1 cellular context compared by ENCODE assay signal in the genomic region with DNA sequence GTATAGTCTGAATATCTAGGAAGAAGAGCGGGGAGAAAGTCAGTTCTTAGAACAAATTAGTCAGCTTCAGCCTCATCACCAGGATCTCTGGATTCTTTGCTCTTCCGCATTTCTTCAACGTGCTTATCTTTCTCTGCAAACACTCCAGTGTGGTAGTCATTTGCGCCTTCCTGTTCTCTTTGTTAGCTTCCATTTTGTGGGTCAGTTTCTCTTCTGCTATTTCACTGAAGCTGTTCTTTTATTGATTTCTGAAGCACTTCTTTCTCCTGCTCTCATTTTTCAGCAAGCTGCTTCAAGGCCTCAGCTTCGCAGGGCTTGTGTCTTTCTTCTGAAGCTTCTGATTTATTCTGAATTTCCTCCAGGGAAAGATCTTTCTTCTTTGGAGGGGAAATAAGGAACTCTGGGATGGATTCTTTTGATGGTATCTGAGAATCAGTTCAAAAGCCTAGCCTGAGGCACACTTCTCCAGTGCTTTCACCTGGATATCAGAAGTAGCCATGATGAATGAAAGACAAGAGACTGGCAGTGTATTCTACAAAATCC.
TF ChIP-seq lines count a peak whose summit lies in the region.

No MANE protein-coding gene starts in this region.

TF ChIP-seq in HepG2, 621 proteins besides CTCF, POLR2A, EP300 and RAD21 (continues in another document):
- TF ChIP-seq, protein P1, sequence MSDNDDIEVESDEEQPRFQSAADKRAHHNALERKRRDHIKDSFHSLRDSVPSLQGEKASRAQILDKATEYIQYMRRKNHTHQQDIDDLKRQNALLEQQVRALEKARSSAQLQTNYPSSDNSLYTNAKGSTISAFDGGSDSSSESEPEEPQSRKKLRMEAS (IDR thresholded peaks at IDR 0.05): 0 out of 2 replicates have a peak, but pooled peaks have one; percentile 22
- TF ChIP-seq SSRP1 (CRISPR knock-in tag; IDR thresholded peaks at IDR 0.05) (peak; percentile 39; the same call in 1 of the 2 replicates), NFIC (IDR thresholded peaks at IDR 0.05; ENCODE audit: low read length) (no peak; the same call in 1 of the 2 replicates), ZNF292 (CRISPR knock-in tag; IDR thresholded peaks at IDR 0.05; ENCODE audit: borderline replicate concordance, low read depth) (0 out of 2 replicates have a peak, but pooled peaks have one; percentile 31), HDAC1 (CRISPR knock-in tag; IDR thresholded peaks at IDR 0.05) (peak; percentile 22; the same call in 1 of the 2 replicates), BCL6 (CRISPR knock-in tag; IDR thresholded peaks at IDR 0.05) (peak; percentile 50; the same call in 1 of the 2 replicates), ZNF543 (CRISPR knock-in tag; IDR thresholded peaks at IDR 0.05) (no peak), ZNF143 (CRISPR knock-in tag; IDR thresholded peaks at IDR 0.05) (no peak), FOXA3 (CRISPR knock-in tag; IDR thresholded peaks at IDR 0.05) (peak; percentile 54), GATAD2A (CRISPR knock-in tag; IDR thresholded peaks at IDR 0.05) (peak; percentile 54), E2F1 (CRISPR knock-in tag; IDR thresholded peaks at IDR 0.05) (no peak), AHDC1 (CRISPR knock-in tag; IDR thresholded peaks at IDR 0.05; ENCODE audit: borderline replicate concordance) (peak; percentile 67; the same call in 1 of the 2 replicates), HOXA3 (CRISPR knock-in tag; IDR thresholded peaks at IDR 0.05) (peak; percentile 61; the same call in 1 of the 2 replicates), SMC3 (IDR thresholded peaks at IDR 0.05; ENCODE audit: low read length) (peak; percentile 17; the same call in 1 of the 2 replicates), ZNF766 (CRISPR knock-in tag; IDR thresholded peaks at IDR 0.05; ENCODE audit: borderline replicate concordance) (no peak), SAP130 (CRISPR knock-in tag; IDR thresholded peaks at IDR 0.05; ENCODE audit: low read depth) (peak; percentile 38; the same call in 1 of the 2 replicates), ZNF549 (CRISPR knock-in tag; IDR thresholded peaks at IDR 0.05) (no peak), IRF2 (CRISPR knock-in tag; IDR thresholded peaks at IDR 0.05) (peak; percentile 32), ARID2 (CRISPR knock-in tag; IDR thresholded peaks at IDR 0.05; ENCODE audit: borderline replicate concordance) (no peak), ETV5 (CRISPR knock-in tag; IDR thresholded peaks at IDR 0.05; ENCODE audit: borderline replicate concordance) (peak; percentile 40; the same call in 1 of the 2 replicates), ZSCAN9 (CRISPR knock-in tag; IDR thresholded peaks at IDR 0.05; ENCODE audit: borderline replicate concordance) (0 out of 2 replicates have a peak, but pooled peaks have one; percentile 14), ZNF337 (CRISPR knock-in tag; IDR thresholded peaks at IDR 0.05; ENCODE audit: borderline replicate concordance, low read depth) (no peak), SMAD3 (CRISPR knock-in tag; IDR thresholded peaks at IDR 0.05) (0 out of 2 replicates have a peak, but pooled peaks have one; percentile 20), GABPB1 (CRISPR knock-in tag; IDR thresholded peaks at IDR 0.05) (no peak), ZNF710 (CRISPR knock-in tag; IDR thresholded peaks at IDR 0.05; ENCODE audit: borderline replicate concordance) (peak; percentile 54; the same call in 1 of the 2 replicates), KLF12 (CRISPR knock-in tag; IDR thresholded peaks at IDR 0.05; ENCODE audit: borderline replicate concordance) (no peak), ZNF709 (CRISPR knock-in tag; IDR thresholded peaks at IDR 0.05) (no peak), ZNF546 (CRISPR knock-in tag; conservative IDR thresholded peaks at IDR 0.05) (no peak), ZNF296 (CRISPR knock-in tag; conservative IDR thresholded peaks at IDR 0.05) (no peak), TFE3 (CRISPR knock-in tag; IDR thresholded peaks at IDR 0.05) (no peak), KDM1A (CRISPR knock-in tag; IDR thresholded peaks at IDR 0.05) (0 out of 2 replicates have a peak, but pooled peaks have one; percentile 21), NAIF1 (CRISPR knock-in tag; IDR thresholded peaks at IDR 0.05; ENCODE audit: borderline replicate concordance) (no peak), SOX13 (IDR thresholded peaks at IDR 0.05) (peak; percentile 41; the same call in 1 of the 2 replicates), SOX13 (CRISPR knock-in tag; conservative IDR thresholded peaks at IDR 0.05 in 1 of 2, IDR thresholded peaks at IDR 0.05 in 1 of 2) (peak in 1 of 2 experiments; percentile 74; a peak in 1 of 4 replicates), HDAC2 (CRISPR knock-in tag; IDR thresholded peaks at IDR 0.05) (peak; percentile 35; the same call in 1 of the 2 replicates), JUN (CRISPR knock-in tag; IDR thresholded peaks at IDR 0.05) (no peak), CREB1 (IDR thresholded peaks at IDR 0.05) (no peak), CREB1 (CRISPR knock-in tag; IDR thresholded peaks at IDR 0.05) (peak; percentile 22; the same call in 1 of the 2 replicates), SPEN (CRISPR knock-in tag; IDR thresholded peaks at IDR 0.05; ENCODE audit: low read depth) (no peak), SYNCRIP (IDR thresholded peaks at IDR 0.05; ENCODE audit: insufficient read depth, low read depth, low read length) (no peak)
- TF ChIP-seq, protein P2, sequence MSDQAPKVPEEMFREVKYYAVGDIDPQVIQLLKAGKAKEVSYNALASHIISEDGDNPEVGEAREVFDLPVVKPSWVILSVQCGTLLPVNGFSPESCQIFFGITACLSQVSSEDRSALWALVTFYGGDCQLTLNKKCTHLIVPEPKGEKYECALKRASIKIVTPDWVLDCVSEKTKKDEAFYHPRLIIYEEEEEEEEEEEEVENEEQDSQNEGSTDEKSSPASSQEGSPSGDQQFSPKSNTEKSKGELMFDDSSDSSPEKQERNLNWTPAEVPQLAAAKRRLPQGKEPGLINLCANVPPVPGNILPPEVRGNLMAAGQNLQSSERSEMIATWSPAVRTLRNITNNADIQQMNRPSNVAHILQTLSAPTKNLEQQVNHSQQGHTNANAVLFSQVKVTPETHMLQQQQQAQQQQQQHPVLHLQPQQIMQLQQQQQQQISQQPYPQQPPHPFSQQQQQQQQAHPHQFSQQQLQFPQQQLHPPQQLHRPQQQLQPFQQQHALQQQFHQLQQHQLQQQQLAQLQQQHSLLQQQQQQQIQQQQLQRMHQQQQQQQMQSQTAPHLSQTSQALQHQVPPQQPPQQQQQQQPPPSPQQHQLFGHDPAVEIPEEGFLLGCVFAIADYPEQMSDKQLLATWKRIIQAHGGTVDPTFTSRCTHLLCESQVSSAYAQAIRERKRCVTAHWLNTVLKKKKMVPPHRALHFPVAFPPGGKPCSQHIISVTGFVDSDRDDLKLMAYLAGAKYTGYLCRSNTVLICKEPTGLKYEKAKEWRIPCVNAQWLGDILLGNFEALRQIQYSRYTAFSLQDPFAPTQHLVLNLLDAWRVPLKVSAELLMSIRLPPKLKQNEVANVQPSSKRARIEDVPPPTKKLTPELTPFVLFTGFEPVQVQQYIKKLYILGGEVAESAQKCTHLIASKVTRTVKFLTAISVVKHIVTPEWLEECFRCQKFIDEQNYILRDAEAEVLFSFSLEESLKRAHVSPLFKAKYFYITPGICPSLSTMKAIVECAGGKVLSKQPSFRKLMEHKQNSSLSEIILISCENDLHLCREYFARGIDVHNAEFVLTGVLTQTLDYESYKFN (CRISPR knock-in tag; conservative IDR thresholded peaks at IDR 0.05): 0 out of 2 replicates have a peak, but pooled peaks have one; percentile 29
- TF ChIP-seq, protein P3, sequence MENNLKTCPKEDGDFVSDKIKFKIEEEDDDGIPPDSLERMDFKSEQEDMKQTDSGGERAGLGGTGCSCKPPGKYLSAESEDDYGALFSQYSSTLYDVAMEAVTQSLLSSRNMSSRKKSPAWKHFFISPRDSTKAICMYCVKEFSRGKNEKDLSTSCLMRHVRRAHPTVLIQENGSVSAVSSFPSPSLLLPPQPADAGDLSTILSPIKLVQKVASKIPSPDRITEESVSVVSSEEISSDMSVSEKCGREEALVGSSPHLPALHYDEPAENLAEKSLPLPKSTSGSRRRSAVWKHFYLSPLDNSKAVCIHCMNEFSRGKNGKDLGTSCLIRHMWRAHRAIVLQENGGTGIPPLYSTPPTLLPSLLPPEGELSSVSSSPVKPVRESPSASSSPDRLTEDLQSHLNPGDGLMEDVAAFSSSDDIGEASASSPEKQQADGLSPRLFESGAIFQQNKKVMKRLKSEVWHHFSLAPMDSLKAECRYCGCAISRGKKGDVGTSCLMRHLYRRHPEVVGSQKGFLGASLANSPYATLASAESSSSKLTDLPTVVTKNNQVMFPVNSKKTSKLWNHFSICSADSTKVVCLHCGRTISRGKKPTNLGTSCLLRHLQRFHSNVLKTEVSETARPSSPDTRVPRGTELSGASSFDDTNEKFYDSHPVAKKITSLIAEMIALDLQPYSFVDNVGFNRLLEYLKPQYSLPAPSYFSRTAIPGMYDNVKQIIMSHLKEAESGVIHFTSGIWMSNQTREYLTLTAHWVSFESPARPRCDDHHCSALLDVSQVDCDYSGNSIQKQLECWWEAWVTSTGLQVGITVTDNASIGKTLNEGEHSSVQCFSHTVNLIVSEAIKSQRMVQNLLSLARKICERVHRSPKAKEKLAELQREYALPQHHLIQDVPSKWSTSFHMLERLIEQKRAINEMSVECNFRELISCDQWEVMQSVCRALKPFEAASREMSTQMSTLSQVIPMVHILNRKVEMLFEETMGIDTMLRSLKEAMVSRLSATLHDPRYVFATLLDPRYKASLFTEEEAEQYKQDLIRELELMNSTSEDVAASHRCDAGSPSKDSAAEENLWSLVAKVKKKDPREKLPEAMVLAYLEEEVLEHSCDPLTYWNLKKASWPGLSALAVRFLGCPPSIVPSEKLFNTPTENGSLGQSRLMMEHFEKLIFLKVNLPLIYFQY (CRISPR knock-in tag; IDR thresholded peaks at IDR 0.05; ENCODE audit: borderline replicate concordance): no peak
- TF ChIP-seq, protein P4, sequence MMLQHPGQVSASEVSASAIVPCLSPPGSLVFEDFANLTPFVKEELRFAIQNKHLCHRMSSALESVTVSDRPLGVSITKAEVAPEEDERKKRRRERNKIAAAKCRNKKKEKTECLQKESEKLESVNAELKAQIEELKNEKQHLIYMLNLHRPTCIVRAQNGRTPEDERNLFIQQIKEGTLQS (CRISPR knock-in tag; IDR thresholded peaks at IDR 0.05): no peak
